Comparison of ENCODE assay signal across 13 cellular contexts in genomic region chr10:22708772-22709171, GRCh38.
"Had no signal": no experiment of that assay in that cellular context is flagged by ENCODE, and none has a peak within 500 bp of the region (broad histone marks: within the 10 kb centered on the region; RNA-seq: fewer than 3 reads in every experiment).

No MANE protein-coding gene starts in this region.

- FAIRE-seq: kidney had no signal

- H3K27ac ChIP-seq: adrenal gland, epithelial cell of prostate, left ventricle myocardium inferior, ovary, uterus had no signal

- H3K9me3 ChIP-seq: adrenal gland, left ventricle myocardium inferior, ovary, uterus had no signal

- H3K4me3 ChIP-seq: adrenal gland, left ventricle myocardium inferior, ovary, uterus had no signal

- H3K4me3 Mint-ChIP-seq: neural crest cell had no signal

- DNase-seq: activated T-cell treated with anti-CD3 and anti-CD28 coated beads, Interleukin-2, amount 50 U/mL, for 48 hours; adrenal gland; cortex of kidney; effector memory CD4-positive, alpha-beta T cell; kidney; left ventricle myocardium inferior; mesenchymal stem cell; ovary; stimulated activated CD4-positive, alpha-beta T cell treated with anti-CD3 and anti-CD28 coated beads, Interleukin-2, amount 100 ng/mL, for 48 hours; T1000; uterus had no signal

- H3K9me3 Mint-ChIP-seq: neural crest cell had no signal

- H3K27me3 ChIP-seq: adrenal gland, ovary, uterus had no signal

- H3K36me3 ChIP-seq: adrenal gland, left ventricle myocardium inferior, ovary, uterus had no signal
